In the genomic region with DNA sequence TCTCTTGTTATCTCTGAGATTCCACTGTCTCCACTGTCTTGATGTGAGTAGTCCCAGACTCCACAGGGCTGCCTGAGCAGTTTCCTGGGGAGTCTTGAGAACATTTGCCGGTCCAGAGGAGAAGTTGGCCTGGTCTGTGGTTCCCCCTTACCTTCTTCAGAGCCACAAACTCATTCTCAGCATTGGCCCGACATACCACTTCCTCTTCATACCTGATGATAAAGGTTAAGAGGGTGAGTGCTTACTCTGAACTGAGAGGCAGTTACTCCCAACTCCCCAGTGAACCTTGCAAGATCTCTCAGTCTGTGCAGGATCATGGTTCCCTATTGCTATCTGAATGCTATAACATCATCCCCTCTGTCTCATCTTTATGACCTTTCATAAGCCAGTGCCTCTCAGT, we compare ENCODE assay signal across 24 cellular contexts. TPM values are rescaled to one million over a fixed set of nuclear protein-coding genes. Genes with fewer than 3 reads are reported as not detected.
"Had no signal": no experiment of that assay in that cellular context is flagged by ENCODE, and none has a peak within 500 bp of the region (broad histone marks: within the 10 kb centered on the region; RNA-seq: fewer than 3 reads in every experiment).

No MANE protein-coding gene starts in this region.

- H3K4me3 Mint-ChIP-seq: nephron progenitor cell had no signal

- H3K9me3 Mint-ChIP-seq: nephron progenitor cell had no signal

- ATAC-seq: activated CD4-positive, CD25-positive, alpha-beta regulatory T cell treated with anti-CD3 and anti-CD28 coated beads, Interleukin-2, amount 50 U/mL, for 24 hours; body of pancreas; right lobe of liver had no signal

- H3K27me3 ChIP-seq: body of pancreas, right lobe of liver, uterus had no signal

- H3K4me1 Mint-ChIP-seq: nephron progenitor cell had no signal

- H3K36me3 ChIP-seq: esophagus squamous epithelium, left ventricle myocardium inferior, right lobe of liver, tibial artery, uterus had no signal

- H3K27ac ChIP-seq: body of pancreas, coronary artery, esophagus squamous epithelium, left ventricle myocardium inferior, right lobe of liver, SK-N-MC, tibial artery, uterus had no signal

- H3K4me1 ChIP-seq: body of pancreas, left ventricle myocardium inferior, right lobe of liver, tibial artery, uterus had no signal

- H3K4me3 ChIP-seq: body of pancreas, coronary artery, esophagus squamous epithelium, left ventricle myocardium inferior, right lobe of liver, SK-N-MC, tibial artery, uterus had no signal

- H3K9me3 ChIP-seq: body of pancreas, esophagus squamous epithelium, left ventricle myocardium inferior, right lobe of liver, tibial artery, uterus had no signal

- DNase-seq: activated CD4-positive, alpha-beta T cell treated with anti-CD3 and anti-CD28 coated beads, Interleukin-2, amount 50 U/mL, for 4 hours; activated naive CD4-positive, alpha-beta T cell treated with anti-CD3 and anti-CD28 coated beads, Interleukin-2, amount 50 U/mL, for 16 hours; amygdala; body of pancreas; caudate nucleus; effector CD4-positive, alpha-beta T cell; esophagus squamous epithelium; left ventricle myocardium inferior; mesenchymal stem cell; nephron progenitor cell; occipital lobe; right lobe of liver; stimulated activated CD4-positive, alpha-beta T cell treated with anti-CD3 and anti-CD28 coated beads, Interleukin-1b, Interleukin-23, amount 100 ng/mL, for 48 hours; T1000; tibial artery; uterus had no signal

- H3K27ac Mint-ChIP-seq: nephron progenitor cell had no signal

RNA-seq across cellular contexts. Expression of a gene that starts 2.6 kb away (rescaled TPM):
- total RNA-seq: body of pancreas, endothelial cell of umbilical vein, fibroblast of villous mesenchyme, kidney epithelial cell, left ventricle myocardium inferior, occipital lobe, pulmonary artery endothelial cell, right lobe of liver, subcutaneous adipose tissue had no signal

RNA-seq across cellular contexts. Expression of a gene that starts 15.6 kb away (rescaled TPM):
- total RNA-seq: body of pancreas, endothelial cell of umbilical vein, esophagus squamous epithelium, fibroblast of villous mesenchyme, kidney epithelial cell, left ventricle myocardium inferior, occipital lobe, right lobe of liver, subcutaneous adipose tissue had no signal

RNA-seq across cellular contexts. Expression of a gene that starts 23.3 kb away (rescaled TPM):
- total RNA-seq: body of pancreas, endothelial cell of umbilical vein, esophagus squamous epithelium, fibroblast of villous mesenchyme, kidney epithelial cell, left ventricle myocardium inferior, occipital lobe, pulmonary artery endothelial cell, right lobe of liver, subcutaneous adipose tissue, uterus had no signal

RNA-seq across cellular contexts. Expression of a gene that starts 51.3 kb away (rescaled TPM):
- total RNA-seq: body of pancreas, endothelial cell of umbilical vein, fibroblast of villous mesenchyme, kidney epithelial cell, left ventricle myocardium inferior, occipital lobe, pulmonary artery endothelial cell, right lobe of liver, subcutaneous adipose tissue, uterus had no signal
